1 cellular context compared by ENCODE assay signal in the genomic region with DNA sequence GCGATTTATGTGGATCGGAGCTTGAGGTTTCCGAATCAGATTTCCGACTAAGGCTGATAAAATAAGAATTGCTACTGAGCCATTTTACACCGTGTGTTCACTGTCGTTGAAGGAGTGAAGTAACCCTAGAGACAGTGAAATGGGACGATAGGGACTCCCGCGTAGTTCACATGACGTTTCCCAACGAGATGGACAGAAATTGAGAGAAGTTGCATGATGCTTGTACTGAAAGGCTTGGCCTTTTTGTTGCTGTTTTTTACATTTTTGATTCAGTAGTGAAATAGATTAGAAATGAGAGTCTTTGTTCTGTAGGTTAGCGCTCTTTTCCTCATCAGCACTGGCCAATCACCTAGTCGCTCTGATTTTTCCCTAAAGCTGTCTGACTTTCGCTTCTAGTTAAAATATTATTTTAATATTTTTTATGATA.
TF ChIP-seq lines count a peak whose summit lies in the region.

No MANE protein-coding gene starts in this region.

TF ChIP-seq in GM23338, 12 proteins besides CTCF, POLR2A, EP300 and RAD21 (continued from another document):
- TF ChIP-seq, protein P1, sequence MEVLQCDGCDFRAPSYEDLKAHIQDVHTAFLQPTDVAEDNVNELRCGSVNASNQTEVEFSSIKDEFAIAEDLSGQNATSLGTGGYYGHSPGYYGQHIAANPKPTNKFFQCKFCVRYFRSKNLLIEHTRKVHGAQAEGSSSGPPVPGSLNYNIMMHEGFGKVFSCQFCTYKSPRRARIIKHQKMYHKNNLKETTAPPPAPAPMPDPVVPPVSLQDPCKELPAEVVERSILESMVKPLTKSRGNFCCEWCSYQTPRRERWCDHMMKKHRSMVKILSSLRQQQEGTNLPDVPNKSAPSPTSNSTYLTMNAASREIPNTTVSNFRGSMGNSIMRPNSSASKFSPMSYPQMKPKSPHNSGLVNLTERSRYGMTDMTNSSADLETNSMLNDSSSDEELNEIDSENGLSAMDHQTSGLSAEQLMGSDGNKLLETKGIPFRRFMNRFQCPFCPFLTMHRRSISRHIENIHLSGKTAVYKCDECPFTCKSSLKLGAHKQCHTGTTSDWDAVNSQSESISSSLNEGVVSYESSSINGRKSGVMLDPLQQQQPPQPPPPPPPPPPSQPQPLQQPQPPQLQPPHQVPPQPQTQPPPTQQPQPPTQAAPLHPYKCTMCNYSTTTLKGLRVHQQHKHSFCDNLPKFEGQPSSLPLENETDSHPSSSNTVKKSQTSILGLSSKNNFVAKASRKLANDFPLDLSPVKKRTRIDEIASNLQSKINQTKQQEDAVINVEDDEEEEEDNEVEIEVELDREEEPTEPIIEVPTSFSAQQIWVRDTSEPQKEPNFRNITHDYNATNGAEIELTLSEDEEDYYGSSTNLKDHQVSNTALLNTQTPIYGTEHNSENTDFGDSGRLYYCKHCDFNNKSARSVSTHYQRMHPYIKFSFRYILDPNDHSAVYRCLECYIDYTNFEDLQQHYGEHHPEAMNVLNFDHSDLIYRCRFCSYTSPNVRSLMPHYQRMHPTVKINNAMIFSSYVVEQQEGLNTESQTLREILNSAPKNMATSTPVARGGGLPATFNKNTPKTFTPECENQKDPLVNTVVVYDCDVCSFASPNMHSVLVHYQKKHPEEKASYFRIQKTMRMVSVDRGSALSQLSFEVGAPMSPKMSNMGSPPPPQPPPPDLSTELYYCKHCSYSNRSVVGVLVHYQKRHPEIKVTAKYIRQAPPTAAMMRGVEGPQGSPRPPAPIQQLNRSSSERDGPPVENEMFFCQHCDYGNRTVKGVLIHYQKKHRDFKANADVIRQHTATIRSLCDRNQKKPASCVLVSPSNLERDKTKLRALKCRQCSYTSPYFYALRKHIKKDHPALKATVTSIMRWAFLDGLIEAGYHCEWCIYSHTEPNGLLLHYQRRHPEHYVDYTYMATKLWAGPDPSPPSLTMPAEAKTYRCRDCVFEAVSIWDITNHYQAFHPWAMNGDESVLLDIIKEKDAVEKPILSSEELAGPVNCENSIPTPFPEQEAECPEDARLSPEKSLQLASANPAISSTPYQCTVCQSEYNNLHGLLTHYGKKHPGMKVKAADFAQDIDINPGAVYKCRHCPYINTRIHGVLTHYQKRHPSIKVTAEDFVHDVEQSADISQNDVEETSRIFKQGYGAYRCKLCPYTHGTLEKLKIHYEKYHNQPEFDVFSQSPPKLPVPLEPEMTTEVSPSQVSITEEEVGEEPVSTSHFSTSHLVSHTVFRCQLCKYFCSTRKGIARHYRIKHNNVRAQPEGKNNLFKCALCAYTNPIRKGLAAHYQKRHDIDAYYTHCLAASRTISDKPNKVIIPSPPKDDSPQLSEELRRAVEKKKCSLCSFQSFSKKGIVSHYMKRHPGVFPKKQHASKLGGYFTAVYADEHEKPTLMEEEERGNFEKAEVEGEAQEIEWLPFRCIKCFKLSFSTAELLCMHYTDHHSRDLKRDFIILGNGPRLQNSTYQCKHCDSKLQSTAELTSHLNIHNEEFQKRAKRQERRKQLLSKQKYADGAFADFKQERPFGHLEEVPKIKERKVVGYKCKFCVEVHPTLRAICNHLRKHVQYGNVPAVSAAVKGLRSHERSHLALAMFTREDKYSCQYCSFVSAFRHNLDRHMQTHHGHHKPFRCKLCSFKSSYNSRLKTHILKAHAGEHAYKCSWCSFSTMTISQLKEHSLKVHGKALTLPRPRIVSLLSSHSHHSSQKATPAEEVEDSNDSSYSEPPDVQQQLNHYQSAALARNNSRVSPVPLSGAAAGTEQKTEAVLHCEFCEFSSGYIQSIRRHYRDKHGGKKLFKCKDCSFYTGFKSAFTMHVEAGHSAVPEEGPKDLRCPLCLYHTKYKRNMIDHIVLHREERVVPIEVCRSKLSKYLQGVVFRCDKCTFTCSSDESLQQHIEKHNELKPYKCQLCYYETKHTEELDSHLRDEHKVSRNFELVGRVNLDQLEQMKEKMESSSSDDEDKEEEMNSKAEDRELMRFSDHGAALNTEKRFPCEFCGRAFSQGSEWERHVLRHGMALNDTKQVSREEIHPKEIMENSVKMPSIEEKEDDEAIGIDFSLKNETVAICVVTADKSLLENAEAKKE (CRISPR knock-in tag; IDR thresholded peaks at IDR 0.05) = no peak
- TF ChIP-seq CREB1 (CRISPR knock-in tag; IDR thresholded peaks at IDR 0.05; ENCODE audit: low read depth) (no peak), ZNF331 (CRISPR knock-in tag; IDR thresholded peaks at IDR 0.05; ENCODE audit: low read depth) (no peak), ZNF114 (CRISPR knock-in tag; IDR thresholded peaks at IDR 0.05) (no peak)
- TF ChIP-seq, protein P2, sequence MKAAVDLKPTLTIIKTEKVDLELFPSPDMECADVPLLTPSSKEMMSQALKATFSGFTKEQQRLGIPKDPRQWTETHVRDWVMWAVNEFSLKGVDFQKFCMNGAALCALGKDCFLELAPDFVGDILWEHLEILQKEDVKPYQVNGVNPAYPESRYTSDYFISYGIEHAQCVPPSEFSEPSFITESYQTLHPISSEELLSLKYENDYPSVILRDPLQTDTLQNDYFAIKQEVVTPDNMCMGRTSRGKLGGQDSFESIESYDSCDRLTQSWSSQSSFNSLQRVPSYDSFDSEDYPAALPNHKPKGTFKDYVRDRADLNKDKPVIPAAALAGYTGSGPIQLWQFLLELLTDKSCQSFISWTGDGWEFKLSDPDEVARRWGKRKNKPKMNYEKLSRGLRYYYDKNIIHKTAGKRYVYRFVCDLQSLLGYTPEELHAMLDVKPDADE (IDR thresholded peaks at IDR 0.05) = no peak
- TF ChIP-seq, protein P3, sequence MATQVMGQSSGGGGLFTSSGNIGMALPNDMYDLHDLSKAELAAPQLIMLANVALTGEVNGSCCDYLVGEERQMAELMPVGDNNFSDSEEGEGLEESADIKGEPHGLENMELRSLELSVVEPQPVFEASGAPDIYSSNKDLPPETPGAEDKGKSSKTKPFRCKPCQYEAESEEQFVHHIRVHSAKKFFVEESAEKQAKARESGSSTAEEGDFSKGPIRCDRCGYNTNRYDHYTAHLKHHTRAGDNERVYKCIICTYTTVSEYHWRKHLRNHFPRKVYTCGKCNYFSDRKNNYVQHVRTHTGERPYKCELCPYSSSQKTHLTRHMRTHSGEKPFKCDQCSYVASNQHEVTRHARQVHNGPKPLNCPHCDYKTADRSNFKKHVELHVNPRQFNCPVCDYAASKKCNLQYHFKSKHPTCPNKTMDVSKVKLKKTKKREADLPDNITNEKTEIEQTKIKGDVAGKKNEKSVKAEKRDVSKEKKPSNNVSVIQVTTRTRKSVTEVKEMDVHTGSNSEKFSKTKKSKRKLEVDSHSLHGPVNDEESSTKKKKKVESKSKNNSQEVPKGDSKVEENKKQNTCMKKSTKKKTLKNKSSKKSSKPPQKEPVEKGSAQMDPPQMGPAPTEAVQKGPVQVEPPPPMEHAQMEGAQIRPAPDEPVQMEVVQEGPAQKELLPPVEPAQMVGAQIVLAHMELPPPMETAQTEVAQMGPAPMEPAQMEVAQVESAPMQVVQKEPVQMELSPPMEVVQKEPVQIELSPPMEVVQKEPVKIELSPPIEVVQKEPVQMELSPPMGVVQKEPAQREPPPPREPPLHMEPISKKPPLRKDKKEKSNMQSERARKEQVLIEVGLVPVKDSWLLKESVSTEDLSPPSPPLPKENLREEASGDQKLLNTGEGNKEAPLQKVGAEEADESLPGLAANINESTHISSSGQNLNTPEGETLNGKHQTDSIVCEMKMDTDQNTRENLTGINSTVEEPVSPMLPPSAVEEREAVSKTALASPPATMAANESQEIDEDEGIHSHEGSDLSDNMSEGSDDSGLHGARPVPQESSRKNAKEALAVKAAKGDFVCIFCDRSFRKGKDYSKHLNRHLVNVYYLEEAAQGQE (IDR thresholded peaks at IDR 0.05; ENCODE audit: unreplicated experiment) = no peak
